Comparison of ENCODE assay signal across 27 cellular contexts in genomic region chr7:2931034-2931415, GRCh38.
A peak's percentile ranks its signal among the peaks of the same experiment; 100 is the strongest.
DNase-seq lines count a peak whose midpoint lies in the region; ATAC-seq and TF ChIP-seq lines count a peak whose summit lies in the region.
"Had no signal": no experiment of that assay in that cellular context is flagged by ENCODE, and none has a peak within 500 bp of the region (broad histone marks: within the 10 kb centered on the region; RNA-seq: fewer than 3 reads in every experiment).

No MANE protein-coding gene starts in this region.

- H3K4me3 ChIP-seq in coronary artery (no peak overlapping the region), SK-N-SH (ENCODE audit: low read depth in 2 of 2, low read length in 1 of 2) (no peak overlapping the region)
- H3K4me3 ChIP-seq: dorsolateral prefrontal cortex, pancreas had no signal

- POLR2A ChIA-PET in activated CD4-positive, alpha-beta T cell treated with anti-CD3 and anti-CD28 coated beads for 36 hours (lab: Charles Lee), result no interaction called here
- POLR2A ChIA-PET in CD4-positive, alpha-beta T cell (lab: Charles Lee), result no interaction called here
- POLR2A ChIA-PET in SK-N-SH (lab: Yijun Ruan, JAX), result no interaction called here

- H3K27ac Mint-ChIP-seq in activated CD4-positive, alpha-beta T cell treated with anti-CD3 and anti-CD28 coated beads for 36 hours, result peak overlapping the region; percentile 37
- peak overlapping the region; percentile 39 for H3K27ac Mint-ChIP-seq in CD4-positive, alpha-beta T cell
- H3K27ac Mint-ChIP-seq: activated naive CD8-positive, alpha-beta T cell treated with anti-CD3 and anti-CD28 coated beads, Interleukin-2, amount 10 ng/mL, durations not matched to agents 7 days and 5 days; type B pancreatic cell had no signal

- H3K4me3 Mint-ChIP-seq in activated CD4-positive, alpha-beta T cell treated with anti-CD3 and anti-CD28 coated beads for 36 hours, result no peak overlapping the region
- H3K4me3 Mint-ChIP-seq in CD4-positive, alpha-beta T cell, result no peak overlapping the region
- H3K4me3 Mint-ChIP-seq: activated naive CD8-positive, alpha-beta T cell treated with anti-CD3 and anti-CD28 coated beads, Interleukin-2, amount 10 ng/mL, durations not matched to agents 7 days and 5 days; CD8-positive, alpha-beta memory T cell; type B pancreatic cell had no signal

- 72% methylated on average over 9 of the region's 9 CpGs for WGBS in SK-N-SH (ENCODE audit: low lambda C conversion rate)

- H3K9ac ChIP-seq in SK-N-SH, result no peak overlapping the region

- no peaks in the 10 kb centered on the region for H3K9me3 Mint-ChIP-seq in activated CD4-positive, alpha-beta T cell treated with anti-CD3 and anti-CD28 coated beads for 36 hours (ENCODE audit: low read depth)
- no peaks in the 10 kb centered on the region for H3K9me3 Mint-ChIP-seq in CD4-positive, alpha-beta T cell
- H3K9me3 Mint-ChIP-seq: activated naive CD8-positive, alpha-beta T cell treated with anti-CD3 and anti-CD28 coated beads, Interleukin-2, amount 10 ng/mL, durations not matched to agents 7 days and 5 days; CD8-positive, alpha-beta memory T cell; central memory CD8-positive, alpha-beta T cell; type B pancreatic cell had no signal

- no peaks in the 10 kb centered on the region for H3K27me3 ChIP-seq in CD4-positive, alpha-beta T cell (ENCODE audit: control insufficient read depth, insufficient read depth, low read length)
- H3K27me3 ChIP-seq in SK-N-SH (ENCODE audit: insufficient read depth), result peaks cover 40% of the 10 kb centered on the region
- H3K27me3 ChIP-seq: pancreas had no signal

- H3K79me2 ChIP-seq in SK-N-SH (ENCODE audit: insufficient read depth), result no peaks in the 10 kb centered on the region

- no peak for DNase-seq in activated CD4-positive, alpha-beta T cell treated with anti-CD3 and anti-CD28 coated beads for 36 hours
- no peak for DNase-seq in activated CD4-positive, alpha-beta T cell treated with anti-CD3 and anti-CD28 coated beads for 4 hours
- DNase-seq in CD4-positive, alpha-beta T cell, result no peak
- peak; percentile 52 for DNase-seq in coronary artery (ENCODE audit: low spot score)
- DNase-seq in omental fat pad (ENCODE audit: low spot score), result no peak
- DNase-seq in NCI-H446 treated with DMSO at 0.1 percent for 48 hours (lab: John Stamatoyannopoulos, UW), result no peak
- no peak for DNase-seq in SK-N-SH
- no peak for DNase-seq in inferior parietal cortex (ENCODE audit: extremely low spot score)
- DNase-seq: 8988T; activated CD4-positive, CD25-positive, alpha-beta regulatory T cell treated with anti-CD3 and anti-CD28 coated beads, Interleukin-2, amount 50 U/mL, for 72 hours; activated CD8-positive, alpha-beta memory T cell treated with anti-CD3 and anti-CD28 coated beads for 24 hours; activated naive CD8-positive, alpha-beta T cell treated with anti-CD3 and anti-CD28 coated beads, Interleukin-2, amount 10 ng/mL, durations not matched to agents 7 days and 5 days; activated T-cell treated with anti-CD3 and anti-CD28 coated beads, Interleukin-2, amount 50 U/mL, for 1 hour; DMS153; KG1; NCI-H1436; OCI-M1; SHP77; stimulated activated CD4-positive, alpha-beta T cell treated with anti-CD3 and anti-CD28 coated beads, Interleukin-15, amount 100 ng/mL, for 24 hours; SW 1271 had no signal

- no peaks in the 10 kb centered on the region for H3F3A ChIP-seq in SK-N-SH (replicated peaks; ENCODE audit: insufficient read depth)

- H3K27ac ChIP-seq in CD4-positive, alpha-beta T cell (ENCODE audit: low read depth, low read length), result no peak overlapping the region
- H3K27ac ChIP-seq in coronary artery (no peak overlapping the region), SK-N-SH (ENCODE audit: low read depth in 2 of 2, low read length in 1 of 2) (no peak overlapping the region)
- H3K27ac ChIP-seq: dorsolateral prefrontal cortex, pancreas had no signal

- intact Hi-C loops in activated CD4-positive, alpha-beta T cell treated with anti-CD3 and anti-CD28 coated beads for 36 hours (cut with DNase I, micrococcal nuclease), result no loop called here
- intact Hi-C loops in CD4-positive, alpha-beta T cell (cut with DNase I, micrococcal nuclease), result no loop called here

- no peak for TF ChIP-seq RAD21 in SK-N-SH (IDR thresholded peaks at IDR 0.05; ENCODE audit: low read length)

- H4K20me1 ChIP-seq in SK-N-SH (ENCODE audit: insufficient read depth), result no peaks in the 10 kb centered on the region

- peaks cover 20% of the 10 kb centered on the region for H3K4me1 Mint-ChIP-seq in activated CD4-positive, alpha-beta T cell treated with anti-CD3 and anti-CD28 coated beads for 36 hours
- H3K4me1 Mint-ChIP-seq in CD4-positive, alpha-beta T cell (ENCODE audit: low read depth), result no peaks in the 10 kb centered on the region
- H3K4me1 Mint-ChIP-seq: activated naive CD8-positive, alpha-beta T cell treated with anti-CD3 and anti-CD28 coated beads, Interleukin-2, amount 10 ng/mL, durations not matched to agents 7 days and 5 days; CD8-positive, alpha-beta memory T cell; central memory CD8-positive, alpha-beta T cell had no signal

- CTCF ChIA-PET in activated CD4-positive, alpha-beta T cell treated with anti-CD3 and anti-CD28 coated beads for 36 hours (lab: Charles Lee), result no interaction called here
- CTCF ChIA-PET in CD4-positive, alpha-beta T cell (lab: Charles Lee), result no interaction called here
- CTCF ChIA-PET in SK-N-SH (lab: Yijun Ruan, JAX), result interaction anchor here (0.7 to 1.5 kb wide), 2 partner anchors 17 to 224 kb away, joined by 3 read pairs; no protein-coding TSS in a partner anchor

- no peak for ATAC-seq in activated CD4-positive, alpha-beta T cell treated with anti-CD3 and anti-CD28 coated beads for 36 hours
- ATAC-seq in CD4-positive, alpha-beta T cell (ENCODE audit: poor library complexity), result no peak
- peak; percentile 23 for ATAC-seq in omental fat pad (ENCODE audit: low FRiP score)
- ATAC-seq: left colon, pancreas, right cardiac atrium had no signal

- peaks cover 0 to 25% of the 10 kb centered on the region in 2 experiments; a peak in 1 of 4 replicates for H3K4me1 ChIP-seq in SK-N-SH (ENCODE audit: control insufficient read depth in 1 of 2, insufficient read depth in 2 of 2, low read depth in 1 of 2, low read length in 1 of 2)
- H3K4me1 ChIP-seq: pancreas had no signal

- no peak overlapping the region for H2AFZ ChIP-seq in SK-N-SH (ENCODE audit: low read depth)

- TF ChIP-seq CTCF in CD4-positive, alpha-beta T cell (IDR thresholded peaks at IDR 0.05), result no peak
- TF ChIP-seq CTCF in coronary artery (IDR thresholded peaks at IDR 0.05) (no peak), omental fat pad (IDR thresholded peaks at IDR 0.05) (no peak), SK-N-SH (IDR thresholded peaks at IDR 0.05) (no peak)

- H3K9me3 ChIP-seq in CD4-positive, alpha-beta T cell (ENCODE audit: control insufficient read depth, low read length), result no peaks in the 10 kb centered on the region
- no peaks in the 10 kb centered on the region for H3K9me3 ChIP-seq in SK-N-SH
- H3K9me3 ChIP-seq: pancreas had no signal

- H3K36me3 ChIP-seq in SK-N-SH (replicated peaks in 1 of 2; ENCODE audit: control insufficient read depth in 1 of 2, insufficient read depth in 2 of 2, low read length in 1 of 2), result no peaks in the 10 kb centered on the region
- H3K36me3 ChIP-seq: pancreas had no signal

- H3K27me3 Mint-ChIP-seq in activated CD4-positive, alpha-beta T cell treated with anti-CD3 and anti-CD28 coated beads for 36 hours, result no peaks in the 10 kb centered on the region
- no peaks in the 10 kb centered on the region for H3K27me3 Mint-ChIP-seq in CD4-positive, alpha-beta T cell
- H3K27me3 Mint-ChIP-seq: activated naive CD8-positive, alpha-beta T cell treated with anti-CD3 and anti-CD28 coated beads, Interleukin-2, amount 10 ng/mL, durations not matched to agents 7 days and 5 days; central memory CD8-positive, alpha-beta T cell had no signal

- no peaks in the 10 kb centered on the region for H3K9me2 ChIP-seq in SK-N-SH

- H3K4me2 ChIP-seq in SK-N-SH, result no peak overlapping the region

- TF ChIP-seq EP300 in SK-N-SH (IDR thresholded peaks at IDR 0.05; ENCODE audit: borderline replicate concordance in 1 of 2, low read depth in 1 of 2, low read length in 1 of 2), result no peak

- H3K36me3 Mint-ChIP-seq in activated CD4-positive, alpha-beta T cell treated with anti-CD3 and anti-CD28 coated beads for 36 hours (ENCODE audit: low read depth), result peaks cover 50% of the 10 kb centered on the region
- peaks cover 78% of the 10 kb centered on the region for H3K36me3 Mint-ChIP-seq in CD4-positive, alpha-beta T cell (ENCODE audit: low read depth)
- H3K36me3 Mint-ChIP-seq: type B pancreatic cell had no signal

TF ChIP-seq in SK-N-SH, 30 proteins besides CTCF, POLR2A, EP300 and RAD21:
- TF ChIP-seq POLR2AphosphoS5 (IDR thresholded peaks at IDR 0.05; ENCODE audit: low read depth, low read length), result no peak
